In genomic region chr10:35458500-35459448, GRCh38 we compare ENCODE assay signal across 15 cellular contexts.
A peak's percentile ranks its signal among the peaks of the same experiment; 100 is the strongest.
DNase-seq lines count a peak whose midpoint lies in the region; ATAC-seq, FAIRE-seq and TF ChIP-seq lines count a peak whose summit lies in the region.
"Had no signal": no experiment of that assay in that cellular context is flagged by ENCODE, and none has a peak within 500 bp of the region (broad histone marks: within the 10 kb centered on the region; RNA-seq: fewer than 3 reads in every experiment).

No MANE protein-coding gene starts in this region.

- peaks cover 2% of the 10 kb centered on the region for H3K36me3 Mint-ChIP-seq in activated CD8-positive, alpha-beta memory T cell treated with anti-CD3 and anti-CD28 coated beads, Interleukin-2, amount 10 ng/mL, durations not matched to agents 7 days and 5 days
- no peaks in the 10 kb centered on the region for H3K36me3 Mint-ChIP-seq in T-helper 17 cell (ENCODE audit: low read depth)
- no peaks in the 10 kb centered on the region for H3K36me3 Mint-ChIP-seq in glutamatergic neuron (ENCODE audit: unreplicated experiment)

- no peak for FAIRE-seq in H54 (lab: Jason Lieb, UNC)
- FAIRE-seq: GM12892 had no signal

- peak; percentile 5 for ATAC-seq in activated CD8-positive, alpha-beta memory T cell treated with anti-CD3 and anti-CD28 coated beads, Interleukin-2, amount 10 ng/mL, durations not matched to agents 7 days and 5 days
- no peak for ATAC-seq in T-helper 17 cell
- ATAC-seq: heart left ventricle had no signal

- no peak for TF ChIP-seq POLR2A in H54 (IDR thresholded peaks at IDR 0.05; ENCODE audit: low read depth, low read length)

- no peak overlapping the region for H3K9ac ChIP-seq in skeletal muscle satellite cell (ENCODE audit: low read depth, low read length)
- H3K9ac ChIP-seq: GM23248 had no signal

- H3K4me3 Mint-ChIP-seq in activated CD8-positive, alpha-beta memory T cell treated with anti-CD3 and anti-CD28 coated beads, Interleukin-2, amount 10 ng/mL, durations not matched to agents 7 days and 5 days = no peak overlapping the region
- peak overlapping the region; percentile 83 for H3K4me3 Mint-ChIP-seq in T-helper 17 cell
- peak overlapping the region; percentile 26 for H3K4me3 Mint-ChIP-seq in glutamatergic neuron (ENCODE audit: unreplicated experiment)

- H3K36me3 ChIP-seq in skeletal muscle satellite cell (ENCODE audit: insufficient read depth, low read length) = no peaks in the 10 kb centered on the region
- H3K36me3 ChIP-seq: heart left ventricle, MG63 had no signal

- H3K4me2 ChIP-seq in skeletal muscle satellite cell (ENCODE audit: low read length) = peak overlapping the region; percentile 24

- H3K4me1 Mint-ChIP-seq in activated CD8-positive, alpha-beta memory T cell treated with anti-CD3 and anti-CD28 coated beads, Interleukin-2, amount 10 ng/mL, durations not matched to agents 7 days and 5 days = peaks cover 43% of the 10 kb centered on the region
- H3K4me1 Mint-ChIP-seq in T-helper 17 cell (peaks cover 64% of the 10 kb centered on the region), glutamatergic neuron (ENCODE audit: low read depth, unreplicated experiment) (peaks cover 61% of the 10 kb centered on the region)

- H3K4me3 ChIP-seq in skeletal muscle satellite cell (ENCODE audit: low read length) = no peak overlapping the region
- H3K4me3 ChIP-seq: GM23248, heart left ventricle, MG63 had no signal

- H3K9me3 Mint-ChIP-seq in activated CD8-positive, alpha-beta memory T cell treated with anti-CD3 and anti-CD28 coated beads, Interleukin-2, amount 10 ng/mL, durations not matched to agents 7 days and 5 days (ENCODE audit: low read depth) = no peaks in the 10 kb centered on the region
- peaks cover 10% of the 10 kb centered on the region for H3K9me3 Mint-ChIP-seq in glutamatergic neuron (ENCODE audit: unreplicated experiment)

- no peak for DNase-seq in activated CD8-positive, alpha-beta memory T cell treated with anti-CD3 and anti-CD28 coated beads, Interleukin-2, amount 10 ng/mL, durations not matched to agents 7 days and 5 days
- DNase-seq in activated CD8-positive, alpha-beta memory T cell treated with anti-CD3 and anti-CD28 coated beads for 24 hours = no peak
- DNase-seq in T-helper 17 cell = no peak
- DNase-seq in glutamatergic neuron = no peak
- no peak for DNase-seq in stimulated activated naive CD4-positive, alpha-beta T cell (lab: John Stamatoyannopoulos, UW)
- no peak for DNase-seq in NCI-H446 treated with DMSO at 0.1 percent for 48 hours (lab: John Stamatoyannopoulos, UW)
- DNase-seq in H54 (ENCODE audit: insufficient read length, low spot score) = no peak
- DNase-seq: DND-41; GM23248; heart left ventricle; MG63; stimulated activated CD8-positive, alpha-beta memory T cell treated with anti-CD3 and anti-CD28 coated beads, Interleukin-4, amount 100 ng/mL, for 48 hours; T1000 had no signal

- no peaks in the 10 kb centered on the region for H3K9me3 ChIP-seq in T-helper 17 cell (ENCODE audit: control insufficient read depth, low read length, poor library complexity, severe bottlenecking)
- no peaks in the 10 kb centered on the region for H3K9me3 ChIP-seq in skeletal muscle satellite cell (replicated peaks; ENCODE audit: low read length)
- H3K9me3 ChIP-seq: heart left ventricle, MG63 had no signal

- H3K27me3 Mint-ChIP-seq in activated CD8-positive, alpha-beta memory T cell treated with anti-CD3 and anti-CD28 coated beads, Interleukin-2, amount 10 ng/mL, durations not matched to agents 7 days and 5 days = no peaks in the 10 kb centered on the region
- H3K27me3 Mint-ChIP-seq in T-helper 17 cell = no peaks in the 10 kb centered on the region
- peaks cover 2% of the 10 kb centered on the region for H3K27me3 Mint-ChIP-seq in glutamatergic neuron (ENCODE audit: unreplicated experiment)

- H3K27me3 ChIP-seq in skeletal muscle satellite cell (ENCODE audit: control insufficient read depth, insufficient read depth, low read length) = no peaks in the 10 kb centered on the region
- H3K27me3 ChIP-seq: heart left ventricle, MG63 had no signal

- peak overlapping the region; percentile 67 for H3K27ac Mint-ChIP-seq in activated CD8-positive, alpha-beta memory T cell treated with anti-CD3 and anti-CD28 coated beads, Interleukin-2, amount 10 ng/mL, durations not matched to agents 7 days and 5 days
- H3K27ac Mint-ChIP-seq in T-helper 17 cell = peak overlapping the region; percentile 89
- H3K27ac Mint-ChIP-seq in glutamatergic neuron (ENCODE audit: unreplicated experiment) = peak overlapping the region; percentile 69

- peaks cover 57% of the 10 kb centered on the region for H3K4me1 ChIP-seq in skeletal muscle satellite cell (ENCODE audit: control insufficient read depth, insufficient read depth, low read length)

- no peak for TF ChIP-seq CTCF in glutamatergic neuron (IDR thresholded peaks at IDR 0.05; ENCODE audit: partially characterized antibody, unreplicated experiment)

- CTCF ChIA-PET in activated CD8-positive, alpha-beta memory T cell treated with anti-CD3 and anti-CD28 coated beads, Interleukin-2, amount 10 ng/mL, durations not matched to agents 7 days and 5 days (lab: Charles Lee) = interaction anchor here (0.8 to 1.0 kb wide), 2 partner anchors 17 to 339 kb away, joined by 3 read pairs; no protein-coding TSS in a partner anchor
